9 cellular contexts compared by ENCODE assay signal in genomic region chr22:22463855-22464540, GRCh38. TPM values are rescaled to one million over a fixed set of nuclear protein-coding genes. Genes with fewer than 3 reads are reported as not detected.
DNase-seq lines count a peak whose midpoint lies in the region; ATAC-seq and TF ChIP-seq lines count a peak whose summit lies in the region.
"Had no signal": no experiment of that assay in that cellular context is flagged by ENCODE, and none has a peak within 500 bp of the region (broad histone marks: within the 10 kb centered on the region; RNA-seq: fewer than 3 reads in every experiment).

No MANE protein-coding gene starts in this region.

- H3K36me3 Mint-ChIP-seq in activated CD4-positive, alpha-beta T cell treated with anti-CD3 and anti-CD28 coated beads, Interleukin-2, amount 10 ng/mL, durations not matched to agents 7 days and 5 days (ENCODE audit: low read depth), result peaks cover 1% of the 10 kb centered on the region
- no peaks in the 10 kb centered on the region for H3K36me3 Mint-ChIP-seq in memory B cell

- H3K4me3 Mint-ChIP-seq in activated CD4-positive, alpha-beta T cell treated with anti-CD3 and anti-CD28 coated beads, Interleukin-2, amount 10 ng/mL, durations not matched to agents 7 days and 5 days, result no peak overlapping the region
- no peak overlapping the region for H3K4me3 Mint-ChIP-seq in memory B cell
- H3K4me3 Mint-ChIP-seq: stimulated activated naive CD8-positive, alpha-beta T cell treated with anti-CD3 and anti-CD28 coated beads, Interleukin-15, Interleukin-2, amounts not matched to agents 100 ng/mL and 50 ng/mL, for 24 hours had no signal

- intact Hi-C loops in dorsolateral prefrontal cortex (cut with DNase I), result loop anchor here in 1 of 2 donors (2.0 kb wide), 1 partner anchor 493 kb away; no protein-coding TSS in a partner anchor

- H3K27ac ChIP-seq in dorsolateral prefrontal cortex, result no peak overlapping the region

- H3K27ac Mint-ChIP-seq in activated CD4-positive, alpha-beta T cell treated with anti-CD3 and anti-CD28 coated beads, Interleukin-2, amount 10 ng/mL, durations not matched to agents 7 days and 5 days, result no peak overlapping the region
- H3K27ac Mint-ChIP-seq in memory B cell, result no peak overlapping the region
- H3K27ac Mint-ChIP-seq: stimulated activated naive CD8-positive, alpha-beta T cell treated with anti-CD3 and anti-CD28 coated beads, Interleukin-15, Interleukin-2, amounts not matched to agents 100 ng/mL and 50 ng/mL, for 24 hours had no signal

- DNase-seq in AG08395 (ENCODE audit: low spot score) (peak; percentile 63), NCI-H2227 (lab: John Stamatoyannopoulos, UW; ENCODE audit: unreplicated experiment) (peak; percentile 76), dorsolateral prefrontal cortex (peak in 6 of 10 donors; percentile 36 to 69 (median 47)), memory B cell (ENCODE audit: low spot score in 2 of 2) (peak; percentile 47 to 71)
- peak; percentile 73 for DNase-seq in activated CD4-positive, alpha-beta T cell treated with anti-CD3 and anti-CD28 coated beads, Interleukin-2, amount 10 ng/mL, durations not matched to agents 7 days and 5 days
- DNase-seq in stimulated activated CD8-positive, alpha-beta memory T cell treated with anti-CD3 and anti-CD28 coated beads, Interleukin-7, amount 100 ng/mL, for 24 hours (ENCODE audit: low read depth), result peak; percentile 9

- H3K4me1 Mint-ChIP-seq in activated CD4-positive, alpha-beta T cell treated with anti-CD3 and anti-CD28 coated beads, Interleukin-2, amount 10 ng/mL, durations not matched to agents 7 days and 5 days, result no peaks in the 10 kb centered on the region
- H3K4me1 Mint-ChIP-seq in memory B cell, result peaks cover 7% of the 10 kb centered on the region

- peak overlapping the region in 13 of 59 donors; percentile 9 to 49 (median 28) for H3K4me3 ChIP-seq in dorsolateral prefrontal cortex

- peaks cover 34% of the 10 kb centered on the region for H3K27me3 Mint-ChIP-seq in activated CD4-positive, alpha-beta T cell treated with anti-CD3 and anti-CD28 coated beads, Interleukin-2, amount 10 ng/mL, durations not matched to agents 7 days and 5 days
- peaks cover 3% of the 10 kb centered on the region for H3K27me3 Mint-ChIP-seq in memory B cell

- H3K27me3 ChIP-seq in dorsolateral prefrontal cortex, result peaks cover 0 to 18% (median 0%) of the 10 kb centered on the region in 45 donors

- H3K9me3 Mint-ChIP-seq in activated CD4-positive, alpha-beta T cell treated with anti-CD3 and anti-CD28 coated beads, Interleukin-2, amount 10 ng/mL, durations not matched to agents 7 days and 5 days, result peaks cover 9% of the 10 kb centered on the region
- peaks cover 4% of the 10 kb centered on the region for H3K9me3 Mint-ChIP-seq in memory B cell

- CTCF ChIA-PET in activated CD4-positive, alpha-beta T cell treated with anti-CD3 and anti-CD28 coated beads, Interleukin-2, amount 10 ng/mL, durations not matched to agents 7 days and 5 days (lab: Charles Lee), result interaction anchor here (0.6 to 1.5 kb wide), 4 partner anchors 12 to 45 kb away, joined by 3 to 4 read pairs (median 4); no protein-coding TSS in a partner anchor

- ATAC-seq in memory B cell (ENCODE audit: low read depth) (peak; percentile 78), GM19351 (IDR thresholded peaks at IDR 0.05; ENCODE audit: unreplicated experiment) (no peak)

- TF ChIP-seq CTCF in GM12874 (IDR thresholded peaks at IDR 0.05; ENCODE audit: insufficient read depth, low read depth, low read length), result peak; percentile 47
- peak; percentile 78 to 96 (median 90) for TF ChIP-seq CTCF in dorsolateral prefrontal cortex (IDR thresholded peaks at IDR 0.05 in 54 of 56, conservative IDR thresholded peaks at IDR 0.05 in 2 of 56; ENCODE audit: low read depth in 1 of 56, partially characterized antibody in 56 of 56)

- POLR2A ChIA-PET in activated CD4-positive, alpha-beta T cell treated with anti-CD3 and anti-CD28 coated beads, Interleukin-2, amount 10 ng/mL, durations not matched to agents 7 days and 5 days (lab: Charles Lee), result no interaction called here

RNA-seq across cellular contexts. Expression of gene ZNF280B, which starts 44.5 kb away (rescaled TPM):
- total RNA-seq in activated CD4-positive, alpha-beta T cell treated with anti-CD3 and anti-CD28 coated beads, Interleukin-2, amount 10 ng/mL, durations not matched to agents 7 days and 5 days, result 1 to 10 TPM; 1.9 to 2.5 TPM
- total RNA-seq in dorsolateral prefrontal cortex, result 10 to 100 TPM in 57 of 120 experiments, 1 to 10 TPM in 63; 4.5 to 13.7 (median 9.9) TPM

RNA-seq across cellular contexts. Expression of gene ZNF280A, which starts 56.1 kb away (rescaled TPM):
- not detected for total RNA-seq in activated CD4-positive, alpha-beta T cell treated with anti-CD3 and anti-CD28 coated beads, Interleukin-2, amount 10 ng/mL, durations not matched to agents 7 days and 5 days
- under 1 TPM in 11 of 120 experiments, not detected in 109; 0.21 to 0.46 (median 0.23) TPM for total RNA-seq in dorsolateral prefrontal cortex

Comparison
In these comparisons a context has a peak if more than half of its experiments do, and no peak if none do; other contexts are left out.
1. DNase-seq: peak in every context shown above with its lines; median percentile 76 in NCI-H2227; 73 in activated CD4-positive, alpha-beta T cell treated with anti-CD3 and anti-CD28 coated beads, Interleukin-2, amount 10 ng/mL, durations not matched to agents 7 days and 5 days; 63 in AG08395; 59 in memory B cell; 47 in dorsolateral prefrontal cortex; 9 in stimulated activated CD8-positive, alpha-beta memory T cell treated with anti-CD3 and anti-CD28 coated beads, Interleukin-7, amount 100 ng/mL, for 24 hours.